10 cellular contexts compared by ENCODE assay signal in genomic region chr5:65809817-65810531, GRCh38.
A peak's percentile ranks its signal among the peaks of the same experiment; 100 is the strongest.
DNase-seq lines count a peak whose midpoint lies in the region; ATAC-seq and TF ChIP-seq lines count a peak whose summit lies in the region.
"Had no signal": no experiment of that assay in that cellular context is flagged by ENCODE, and none has a peak within 500 bp of the region (broad histone marks: within the 10 kb centered on the region; RNA-seq: fewer than 3 reads in every experiment).

No MANE protein-coding gene starts in this region.

- H2BK120ac ChIP-seq in mesenchymal stem cell (ENCODE audit: low read depth, low read length): no peak overlapping the region

- no peaks in the 10 kb centered on the region for H3K79me2 ChIP-seq in ACC112 (ENCODE audit: control insufficient read depth, insufficient read depth, low read length, unreplicated experiment)

- H3K27ac ChIP-seq in ACC112 (ENCODE audit: low read depth, low read length) (peak overlapping the region; percentile 43), mesenchymal stem cell (ENCODE audit: low read length, poor library complexity, severe bottlenecking) (no peak overlapping the region)

- H3K9me3 ChIP-seq in mesenchymal stem cell (ENCODE audit: control insufficient read depth, low read length): no peaks in the 10 kb centered on the region

- H2AK5ac ChIP-seq in mesenchymal stem cell (ENCODE audit: low read length, severe bottlenecking): no peak overlapping the region

- no peak overlapping the region for H2BK5ac ChIP-seq in mesenchymal stem cell (ENCODE audit: low read depth, low read length, poor library complexity, severe bottlenecking)

- H3K4ac ChIP-seq in mesenchymal stem cell (ENCODE audit: low read depth in 1 of 2, low read length in 2 of 2): no peak overlapping the region

- H3K4me2 ChIP-seq in mesenchymal stem cell (ENCODE audit: low read length, poor library complexity, severe bottlenecking): no peak overlapping the region
- H3K4me2 ChIP-seq: GM23338 had no signal

- 97% methylated on average over 7 of the region's 8 CpGs for WGBS in mesenchymal stem cell

- H2BK15ac ChIP-seq in mesenchymal stem cell (ENCODE audit: low read depth, poor library complexity, severe bottlenecking): no peak overlapping the region

- H3K79me1 ChIP-seq in mesenchymal stem cell (replicated peaks; ENCODE audit: low read length, poor library complexity, severe bottlenecking): peaks cover 4% of the 10 kb centered on the region

- H4K8ac ChIP-seq in mesenchymal stem cell (ENCODE audit: low read length): no peak overlapping the region

- TF ChIP-seq CTCF in GM10248 (IDR thresholded peaks at IDR 0.05; ENCODE audit: control extremely low read depth, extremely low read depth, low read depth, missing control alignments): no peak

- ATAC-seq in esophagus mucosa (peak; percentile 71), HG02678 (IDR thresholded peaks at IDR 0.05; ENCODE audit: unreplicated experiment) (no peak)
- ATAC-seq: GM23338 had no signal

- no peak overlapping the region for H3K18ac ChIP-seq in mesenchymal stem cell (ENCODE audit: low read depth in 1 of 2, low read length in 2 of 2)

- H3K9me3 Mint-ChIP-seq in activated T-cell treated with anti-CD3 and anti-CD28 coated beads, Interleukin-2, amount 50 U/mL, for 24 hours: no peaks in the 10 kb centered on the region
- H3K9me3 Mint-ChIP-seq: GM23338 had no signal

- DNase-seq in NCI-H446 (lab: John Stamatoyannopoulos, UW) (peak; percentile 73 to 88), mesenchymal stem cell (no peak), GM10248 (ENCODE audit: extremely low spot score) (no peak)
- DNase-seq in activated T-cell treated with anti-CD3 and anti-CD28 coated beads, Interleukin-2, amount 50 U/mL, for 24 hours: no peak
- no peak for DNase-seq in stimulated activated naive CD4-positive, alpha-beta T cell treated with Interleukin-2 at 50 U/mL for 16 hours (lab: John Stamatoyannopoulos, UW)
- DNase-seq: activated CD8-positive, alpha-beta memory T cell treated with anti-CD3 and anti-CD28 coated beads, Interleukin-2, amount 50 U/mL, for 4 hours had no signal

- H3K14ac ChIP-seq in mesenchymal stem cell (ENCODE audit: low read length in 2 of 2): no peak overlapping the region

- no peak overlapping the region for H3K4me3 Mint-ChIP-seq in activated T-cell treated with anti-CD3 and anti-CD28 coated beads, Interleukin-2, amount 50 U/mL, for 24 hours
- H3K4me3 Mint-ChIP-seq: GM23338 had no signal

- no peak overlapping the region for H2BK12ac ChIP-seq in mesenchymal stem cell (ENCODE audit: low read length in 2 of 2)

- peaks cover 19% of the 10 kb centered on the region for H3K4me1 Mint-ChIP-seq in activated T-cell treated with anti-CD3 and anti-CD28 coated beads, Interleukin-2, amount 50 U/mL, for 24 hours (ENCODE audit: low read depth)
- H3K4me1 Mint-ChIP-seq: GM23338 had no signal

- no peaks in the 10 kb centered on the region for H3K27me3 Mint-ChIP-seq in activated T-cell treated with anti-CD3 and anti-CD28 coated beads, Interleukin-2, amount 50 U/mL, for 24 hours

- POLR2A ChIA-PET in GM10248 (lab: Yijun Ruan, JAX): no interaction called here

- no peak overlapping the region for H3K23ac ChIP-seq in mesenchymal stem cell (ENCODE audit: low read length in 2 of 2)

- H3K27me3 ChIP-seq in ACC112 (ENCODE audit: insufficient read depth, low read length): no peaks in the 10 kb centered on the region
- H3K27me3 ChIP-seq in mesenchymal stem cell (ENCODE audit: control insufficient read depth in 1 of 2, insufficient read depth in 1 of 2, low read length in 2 of 2): no peaks in the 10 kb centered on the region

- H3K36me3 ChIP-seq in ACC112 (ENCODE audit: insufficient read depth, low read length): peaks cover 12% of the 10 kb centered on the region; the same call in 1 of the 2 replicates
- peaks cover 0 to 23% of the 10 kb centered on the region in 2 experiments for H3K36me3 ChIP-seq in mesenchymal stem cell (ENCODE audit: control insufficient read depth in 1 of 2, insufficient read depth in 2 of 2, low read depth in 1 of 2, low read length in 2 of 2)

- H3K36me3 Mint-ChIP-seq in activated T-cell treated with anti-CD3 and anti-CD28 coated beads, Interleukin-2, amount 50 U/mL, for 24 hours (ENCODE audit: low read depth): peaks cover 69% of the 10 kb centered on the region

- H3K4me1 ChIP-seq in ACC112 (ENCODE audit: control insufficient read depth, insufficient read depth, low read length, unreplicated experiment) (peaks cover 41% of the 10 kb centered on the region), mesenchymal stem cell (ENCODE audit: control insufficient read depth, insufficient read depth, low read depth, low read length) (peaks cover 2% of the 10 kb centered on the region)

- no peak overlapping the region for H2AFZ ChIP-seq in ACC112 (ENCODE audit: low read length, unreplicated experiment)
- H2AFZ ChIP-seq in mesenchymal stem cell (ENCODE audit: low read depth, low read length): no peak overlapping the region
- H2AFZ ChIP-seq: GM23338 had no signal

- no peak overlapping the region for H4K91ac ChIP-seq in mesenchymal stem cell (ENCODE audit: low read length)

- H3K9ac ChIP-seq in mesenchymal stem cell (ENCODE audit: low read length): peak overlapping the region; percentile 58

- CTCF ChIA-PET in GM10248 (lab: Yijun Ruan, JAX): interaction anchor here (1.5 kb wide), 1 partner anchor 8 kb away, joined by 8 read pairs; no protein-coding TSS in a partner anchor

- H3K27ac Mint-ChIP-seq in activated T-cell treated with anti-CD3 and anti-CD28 coated beads, Interleukin-2, amount 50 U/mL, for 24 hours: no peak overlapping the region
- H3K27ac Mint-ChIP-seq: GM23338 had no signal

- H3K4me3 ChIP-seq in ACC112 (ENCODE audit: low read depth, low read length): no peak overlapping the region
- H3K4me3 ChIP-seq in mesenchymal stem cell (ENCODE audit: insufficient read depth in 1 of 2, low read depth in 1 of 2, low read length in 2 of 2): peak overlapping the region in 1 of 2 experiments; percentile 50
- H3K4me3 ChIP-seq: GM23338 had no signal

Comparison
In these comparisons a context has a peak if more than half of its experiments do, and no peak if none do; other contexts are left out.
1. DNase-seq: peak in NCI-H446 (2 of 2); none in mesenchymal stem cell (single experiment), activated T-cell treated with anti-CD3 and anti-CD28 coated beads, Interleukin-2, amount 50 U/mL, for 24 hours (single experiment), GM10248 (single experiment) and stimulated activated naive CD4-positive, alpha-beta T cell treated with Interleukin-2 at 50 U/mL for 16 hours (single experiment).